ENCODE assay signal across 8 cellular contexts in genomic region chr19:41575998-41576397, GRCh38. TPM values are rescaled to one million over a fixed set of nuclear protein-coding genes. Genes with fewer than 3 reads are reported as not detected.
A peak's percentile ranks its signal among the peaks of the same experiment; 100 is the strongest.
DNase-seq lines count a peak whose midpoint lies in the region; ATAC-seq and TF ChIP-seq lines count a peak whose summit lies in the region.

Gene CEACAM21, plus strand, starts transcription at chr19:41576166. Its CDS starts 109 bp downstream, at chr19:41576275.

- CTCF ChIA-PET in CD8-positive, alpha-beta T cell (lab: Charles Lee), result interaction anchor here (0.7 to 2.3 kb wide), 2 partner anchors 21 to 22 kb away, joined by 3 to 10 read pairs; no protein-coding TSS in a partner anchor

- H3K4me1 Mint-ChIP-seq in CD8-positive, alpha-beta T cell (ENCODE audit: low read depth), result peaks cover 24% of the 10 kb centered on the region

- intact Hi-C loops in CD8-positive, alpha-beta T cell (cut with DNase I, micrococcal nuclease), result loop anchor here (2.0 to 10.0 kb wide), 2 partner anchors 19 to 921 kb away; no protein-coding TSS in a partner anchor
- intact Hi-C loops in T-helper 2 cell treated with Interferon-gamma antibody and Interleukin-4, amounts not matched to agents 100 ng/mL and 5 ng/mL, for 36 hours (cut with micrococcal nuclease), result no loop called here
- intact Hi-C loops in esophagus muscularis mucosa (cut with DNase I), result no loop called here

- no peaks in the 10 kb centered on the region for H3K9me3 ChIP-seq in CD8-positive, alpha-beta T cell (ENCODE audit: low read length)
- H3K9me3 ChIP-seq in esophagus muscularis mucosa, result peaks cover 0 to 8% (median 3%) of the 10 kb centered on the region in 4 donors

- no peaks in the 10 kb centered on the region for H3K27me3 ChIP-seq in CD8-positive, alpha-beta T cell (ENCODE audit: insufficient read depth, low read length)
- H3K27me3 ChIP-seq in esophagus muscularis mucosa, result peaks cover 0 to 39% (median 0%) of the 10 kb centered on the region in 4 donors

- TF ChIP-seq POLR2A in esophagus muscularis mucosa (IDR thresholded peaks at IDR 0.05; ENCODE audit: low read depth), result no peak

- peaks cover 7% of the 10 kb centered on the region for H3K27me3 Mint-ChIP-seq in CD8-positive, alpha-beta T cell (ENCODE audit: low read depth)

- peaks cover 2% of the 10 kb centered on the region for H3K9me3 Mint-ChIP-seq in CD8-positive, alpha-beta T cell

- peak within 1 kb of the TSS; percentile 9 for H3K4me3 ChIP-seq in CD8-positive, alpha-beta T cell (ENCODE audit: low read depth, low read length)
- H3K4me3 ChIP-seq in esophagus muscularis mucosa, result peak within 1 kb of the TSS in 1 of 4 donors; percentile 31

- peak in 4 of 7 experiments; percentile 33 to 68 (median 46) for DNase-seq in CD8-positive, alpha-beta T cell
- peak; percentile 83 for DNase-seq in esophagus muscularis mucosa (ENCODE audit: extremely low spot score)
- DNase-seq in stimulated activated CD8-positive, alpha-beta memory T cell treated with anti-CD3 and anti-CD28 coated beads, Interleukin-4, amount 100 ng/mL, for 48 hours, result peak; percentile 54
- DNase-seq in H4 (ENCODE audit: low spot score), result no peak
- no peak for DNase-seq in NCI-H1105 treated with DMSO at 0.1 percent for 48 hours (lab: John Stamatoyannopoulos, UW)

- no peak for TF ChIP-seq EP300 in esophagus muscularis mucosa (IDR thresholded peaks at IDR 0.05)

- TF ChIP-seq CTCF in CD8-positive, alpha-beta T cell (IDR thresholded peaks at IDR 0.05), result no peak
- TF ChIP-seq CTCF in esophagus muscularis mucosa (IDR thresholded peaks at IDR 0.05), result no peak

- peaks cover 28% of the 10 kb centered on the region for H3K36me3 ChIP-seq in CD8-positive, alpha-beta T cell (ENCODE audit: insufficient read depth, low read length)
- H3K36me3 ChIP-seq in esophagus muscularis mucosa, result no peaks in the 10 kb centered on the region

- POLR2A ChIA-PET in CD8-positive, alpha-beta T cell (lab: Charles Lee), result no interaction called here

- H3K27ac ChIP-seq in CD8-positive, alpha-beta T cell (ENCODE audit: low read depth, low read length), result peak within 1 kb of the TSS; percentile 4
- H3K27ac ChIP-seq in esophagus muscularis mucosa (replicated peaks in 1 of 4), result peak within 1 kb of the TSS in 1 of 4 donors; percentile 18

- peak within 1 kb of the TSS; percentile 65 for H3K4me3 Mint-ChIP-seq in CD8-positive, alpha-beta T cell

- H3K27ac Mint-ChIP-seq in CD8-positive, alpha-beta T cell, result peak within 1 kb of the TSS; percentile 78

- peak; percentile 96 for ATAC-seq in CD8-positive, alpha-beta T cell
- ATAC-seq in HG02623 (IDR thresholded peaks at IDR 0.05; ENCODE audit: unreplicated experiment) (peak; percentile 77), HG03439 (IDR thresholded peaks at IDR 0.05; ENCODE audit: unreplicated experiment) (no peak)

- 3% methylated on average over 4 of the region's 4 CpGs for WGBS in esophagus muscularis mucosa

- H3K36me3 Mint-ChIP-seq in CD8-positive, alpha-beta T cell, result peaks cover 39% of the 10 kb centered on the region

- H3K4me1 ChIP-seq in CD8-positive, alpha-beta T cell (ENCODE audit: insufficient read depth, low read length), result peaks cover 23% of the 10 kb centered on the region
- no peaks in the 10 kb centered on the region for H3K4me1 ChIP-seq in esophagus muscularis mucosa

RNA-seq across cellular contexts. Expression of gene CEACAM21, which starts in this region (rescaled TPM):
- total RNA-seq in CD8-positive, alpha-beta T cell, result 1 to 10 TPM; 8.3 to 8.8 TPM
- total RNA-seq in T-helper 2 cell treated with Interferon-gamma antibody and Interleukin-4, amounts not matched to agents 100 ng/mL and 5 ng/mL, for 36 hours, result 44.3 and 49.9 TPM in 2 replicates
- total RNA-seq in esophagus muscularis mucosa, result 1 to 10 TPM in 1 of 4 donors, under 1 TPM in 1, not detected in 2; 0.83 to 1.8 TPM
- total RNA-seq in H4 (2014; rRNA removed; shearing (Covaris generic)), result 0.14 TPM in 1 of 2 replicates, not detected in the other

Comparison
In these comparisons a context has a peak if more than half of its experiments do, and no peak if none do; other contexts are left out.
1. DNase-seq: peak in CD8-positive, alpha-beta T cell (4 of 7), esophagus muscularis mucosa (single experiment) and stimulated activated CD8-positive, alpha-beta memory T cell treated with anti-CD3 and anti-CD28 coated beads, Interleukin-4, amount 100 ng/mL, for 48 hours (single experiment); none in H4 (single experiment) and NCI-H1105 treated with DMSO at 0.1 percent for 48 hours (single experiment).
2. intact Hi-C loops: an anchor here in CD8-positive, alpha-beta T cell (2.0 to 10.0 kb wide); none called in T-helper 2 cell treated with Interferon-gamma antibody and Interleukin-4, amounts not matched to agents 100 ng/mL and 5 ng/mL, for 36 hours and esophagus muscularis mucosa.